8 cellular contexts compared by ENCODE assay signal in the genomic region with DNA sequence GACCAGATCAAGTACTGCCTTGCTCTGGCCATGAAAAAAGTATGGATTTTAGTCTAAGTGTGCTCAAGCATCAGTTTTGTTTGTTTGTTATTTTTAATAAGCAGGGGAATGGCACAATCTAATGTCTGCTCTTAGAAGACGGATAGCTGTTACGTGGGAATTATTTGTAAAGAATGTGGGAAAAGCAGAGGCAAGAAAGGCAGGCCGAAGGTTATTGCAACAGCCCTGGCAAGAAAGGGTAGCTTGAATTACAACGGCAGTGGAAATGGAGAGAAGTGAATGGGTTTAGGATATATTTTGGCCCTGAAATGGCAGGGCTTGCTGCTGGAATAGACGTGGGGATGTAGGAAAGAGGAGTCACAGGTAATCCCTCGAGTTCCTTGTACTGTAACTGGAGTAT. TPM values are rescaled to one million over a fixed set of nuclear protein-coding genes. Genes with fewer than 3 reads are reported as not detected.
DNase-seq lines count a peak whose midpoint lies in the region; ATAC-seq and TF ChIP-seq lines count a peak whose summit lies in the region.

No MANE protein-coding gene starts in this region.

- peak overlapping the region; percentile 97 for H3K4me3 Mint-ChIP-seq in activated CD4-positive, alpha-beta memory T cell treated with anti-CD3 and anti-CD28 coated beads for 36 hours
- peak overlapping the region; percentile 95 for H3K4me3 Mint-ChIP-seq in glutamatergic neuron (ENCODE audit: unreplicated experiment)

- H3K9me3 Mint-ChIP-seq in activated CD4-positive, alpha-beta memory T cell treated with anti-CD3 and anti-CD28 coated beads for 36 hours, result no peaks in the 10 kb centered on the region
- H3K9me3 Mint-ChIP-seq in glutamatergic neuron (ENCODE audit: unreplicated experiment), result peaks cover 6% of the 10 kb centered on the region

- no peaks in the 10 kb centered on the region for H3K9me3 ChIP-seq in skeletal muscle tissue (ENCODE audit: control insufficient read depth in 3 of 3, low read length in 3 of 3)

- ATAC-seq in GM21825 (IDR thresholded peaks at IDR 0.05; ENCODE audit: unreplicated experiment), result no peak

- DNase-seq in H7 (no peak), glutamatergic neuron (no peak), NCI-H2107 treated with DMSO at 0.1 percent for 48 hours (lab: John Stamatoyannopoulos, UW; ENCODE audit: unreplicated experiment) (no peak), OCI-M1 (lab: John Stamatoyannopoulos, UW) (no peak)
- DNase-seq in activated CD4-positive, alpha-beta memory T cell treated with anti-CD3 and anti-CD28 coated beads for 36 hours, result no peak
- no peak for DNase-seq in stimulated activated CD4-positive, alpha-beta T cell treated with anti-CD3 and anti-CD28 coated beads, Interleukin-4, amount 100 ng/mL, for 1 hour

- H3K36me3 ChIP-seq in H7 (replicated peaks; ENCODE audit: control insufficient read depth, insufficient read depth, low read length), result peaks cover 12% of the 10 kb centered on the region
- H3K36me3 ChIP-seq in skeletal muscle tissue (ENCODE audit: control insufficient read depth in 3 of 3, insufficient read depth in 3 of 3, low read length in 3 of 3), result peaks cover 4 to 19% (median 7%) of the 10 kb centered on the region in 3 donors

- peak overlapping the region; percentile 90 for H3K27ac Mint-ChIP-seq in activated CD4-positive, alpha-beta memory T cell treated with anti-CD3 and anti-CD28 coated beads for 36 hours
- peak overlapping the region; percentile 88 for H3K27ac Mint-ChIP-seq in glutamatergic neuron (ENCODE audit: unreplicated experiment)

- CTCF ChIA-PET in activated CD4-positive, alpha-beta memory T cell treated with anti-CD3 and anti-CD28 coated beads for 36 hours (lab: Charles Lee), result interaction anchor here (0.7 to 3.4 kb wide), 8 partner anchors 12 to 123 kb away, joined by 3 to 31 read pairs (median 6); a partner anchor contains a TSS

- no peak for TF ChIP-seq CTCF in glutamatergic neuron (IDR thresholded peaks at IDR 0.05; ENCODE audit: partially characterized antibody, unreplicated experiment)

- POLR2A ChIA-PET in activated CD4-positive, alpha-beta memory T cell treated with anti-CD3 and anti-CD28 coated beads for 36 hours (lab: Charles Lee), result interaction anchor here (0.9 to 2.7 kb wide), 4 partner anchors 12 to 82 kb away, joined by 3 to 16 read pairs (median 7); a partner anchor contains a TSS

- H3K9ac ChIP-seq in skeletal muscle tissue (ENCODE audit: low read depth in 1 of 3, low read length in 3 of 3), result peak overlapping the region; percentile 98 to 99 (median 99)

- H3K27me3 ChIP-seq in H7 (ENCODE audit: control insufficient read depth, insufficient read depth, low read length) (no peaks in the 10 kb centered on the region), skeletal muscle tissue (ENCODE audit: control insufficient read depth in 3 of 3, insufficient read depth in 3 of 3, low read length in 3 of 3) (no peaks in the 10 kb centered on the region)

- peaks cover 58% of the 10 kb centered on the region for H3K36me3 Mint-ChIP-seq in activated CD4-positive, alpha-beta memory T cell treated with anti-CD3 and anti-CD28 coated beads for 36 hours
- no peaks in the 10 kb centered on the region for H3K36me3 Mint-ChIP-seq in glutamatergic neuron (ENCODE audit: unreplicated experiment)

- intact Hi-C loops in activated CD4-positive, alpha-beta memory T cell treated with anti-CD3 and anti-CD28 coated beads for 36 hours (cut with micrococcal nuclease), result loop anchor here (1.0 to 2.0 kb wide), 2 partner anchors 11 to 16 kb away; no protein-coding TSS in a partner anchor

- H3K4me3 ChIP-seq in H7 (ENCODE audit: insufficient read depth, low read depth, low read length), result peak overlapping the region; percentile 94
- peak overlapping the region; percentile 93 to 98 (median 95) for H3K4me3 ChIP-seq in skeletal muscle tissue (ENCODE audit: low read length in 3 of 3)

- peaks cover 15 to 29% (median 20%) of the 10 kb centered on the region in 3 donors for H3K4me1 ChIP-seq in skeletal muscle tissue (ENCODE audit: control insufficient read depth in 3 of 3, insufficient read depth in 3 of 3, low read length in 3 of 3)

- H3K27ac ChIP-seq in skeletal muscle tissue (ENCODE audit: low read depth, low read length), result peak overlapping the region; percentile 89

- peaks cover 57% of the 10 kb centered on the region for H3K4me1 Mint-ChIP-seq in activated CD4-positive, alpha-beta memory T cell treated with anti-CD3 and anti-CD28 coated beads for 36 hours (ENCODE audit: low read depth)
- H3K4me1 Mint-ChIP-seq in glutamatergic neuron (ENCODE audit: low read depth, unreplicated experiment), result peaks cover 11% of the 10 kb centered on the region

- no peaks in the 10 kb centered on the region for H3K27me3 Mint-ChIP-seq in activated CD4-positive, alpha-beta memory T cell treated with anti-CD3 and anti-CD28 coated beads for 36 hours
- peaks cover 2% of the 10 kb centered on the region for H3K27me3 Mint-ChIP-seq in glutamatergic neuron (ENCODE audit: unreplicated experiment)

RNA-seq across cellular contexts. Expression of a gene that starts 1.0 kb away (rescaled TPM):
- total RNA-seq in H7 (2014; rRNA removed; shearing (Covaris generic)), result 34.2 and 39.1 TPM in 2 replicates
- total RNA-seq in activated CD4-positive, alpha-beta memory T cell treated with anti-CD3 and anti-CD28 coated beads for 36 hours, result 10 to 100 TPM; 22.0 to 22.7 TPM
- 2.3 TPM for total RNA-seq in glutamatergic neuron (ENCODE audit: unreplicated experiment)
- 2.6 TPM for total RNA-seq in skeletal muscle tissue

RNA-seq across cellular contexts. Expression of a gene that starts 26.8 kb away (rescaled TPM):
- 2.3 and 2.7 TPM in 2 replicates for total RNA-seq in H7 (2014; rRNA removed; shearing (Covaris generic))
- total RNA-seq in activated CD4-positive, alpha-beta memory T cell treated with anti-CD3 and anti-CD28 coated beads for 36 hours, result 10 to 100 TPM; 37.6 to 43.2 TPM
- 6.6 TPM for total RNA-seq in glutamatergic neuron (ENCODE audit: unreplicated experiment)
- total RNA-seq in skeletal muscle tissue, result 13.0 TPM

RNA-seq across cellular contexts. Expression of a gene that starts 54.1 kb away (rescaled TPM):
- total RNA-seq in H7 (2014; rRNA removed; shearing (Covaris generic)), result 41.6 and 48.5 TPM in 2 replicates
- total RNA-seq in activated CD4-positive, alpha-beta memory T cell treated with anti-CD3 and anti-CD28 coated beads for 36 hours, result 10 to 100 TPM; 49.3 to 55.4 TPM
- total RNA-seq in glutamatergic neuron (ENCODE audit: unreplicated experiment) (44.4 TPM), skeletal muscle tissue (14.6 TPM)

RNA-seq across cellular contexts. Expression of a gene that starts 54.3 kb away (rescaled TPM):
- 116 and 122 TPM in 2 replicates for total RNA-seq in H7 (2014; rRNA removed; shearing (Covaris generic))
- 10 to 100 TPM; 23.7 to 24.5 TPM for total RNA-seq in activated CD4-positive, alpha-beta memory T cell treated with anti-CD3 and anti-CD28 coated beads for 36 hours
- total RNA-seq in glutamatergic neuron (ENCODE audit: unreplicated experiment), result 91.4 TPM
- total RNA-seq in skeletal muscle tissue, result 31.3 TPM
